20 cellular contexts compared by ENCODE assay signal in the genomic region with DNA sequence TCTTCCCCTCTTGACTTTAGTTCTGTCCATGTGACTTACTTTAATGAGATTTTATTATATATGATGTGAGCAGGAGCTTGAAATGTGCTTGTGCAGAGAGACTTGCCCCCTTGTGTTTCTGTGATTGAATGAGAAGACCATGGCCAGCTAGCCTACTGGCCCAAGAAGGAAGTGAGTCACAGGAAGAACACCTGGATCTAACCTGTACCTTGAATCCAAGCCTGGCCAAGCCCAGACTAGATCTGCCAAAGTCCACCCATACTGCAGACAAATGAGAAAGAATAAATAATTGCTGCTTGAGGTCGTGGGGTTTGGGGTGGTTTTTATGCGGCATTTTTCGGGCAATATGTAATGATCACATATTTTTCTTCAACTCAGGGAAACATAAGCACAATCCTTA. TPM values are rescaled to one million over a fixed set of nuclear protein-coding genes. Genes with fewer than 3 reads are reported as not detected.
A peak's percentile ranks its signal among the peaks of the same experiment; 100 is the strongest.
DNase-seq lines count a peak whose midpoint lies in the region; ATAC-seq and TF ChIP-seq lines count a peak whose summit lies in the region.
"Had no signal": no experiment of that assay in that cellular context is flagged by ENCODE, and none has a peak within 500 bp of the region (broad histone marks: within the 10 kb centered on the region; RNA-seq: fewer than 3 reads in every experiment).

No MANE protein-coding gene starts in this region.

- intact Hi-C loops in MCF 10A (cut with micrococcal nuclease) (no loop called here), breast epithelium (cut with DNase I; ENCODE audit: low total_unique reads) (no loop called here), left colon (cut with DNase I, micrococcal nuclease) (no loop called here)

- H3K27me3 Mint-ChIP-seq in MCF 10A (ENCODE audit: insufficient read depth, unreplicated experiment), result no peaks in the 10 kb centered on the region
- H3K27me3 Mint-ChIP-seq: CD4-positive, alpha-beta memory T cell; IgD-negative memory B cell had no signal

- H3K36me3 Mint-ChIP-seq in MCF 10A (ENCODE audit: insufficient read depth, unreplicated experiment), result no peaks in the 10 kb centered on the region
- H3K36me3 Mint-ChIP-seq: CD14-positive monocyte, IgD-negative memory B cell had no signal

- H3K36me3 ChIP-seq in breast epithelium (peaks cover 3% of the 10 kb centered on the region), RWPE2 (ENCODE audit: low read depth) (no peaks in the 10 kb centered on the region)
- H3K36me3 ChIP-seq: BLaER1, HAP-1 had no signal

- H3K27me3 ChIP-seq in breast epithelium (no peaks in the 10 kb centered on the region), RWPE2 (ENCODE audit: insufficient read depth, poor library complexity, severe bottlenecking) (no peaks in the 10 kb centered on the region)
- H3K27me3 ChIP-seq: BLaER1 had no signal

- no peaks in the 10 kb centered on the region for H3K9me3 Mint-ChIP-seq in MCF 10A (ENCODE audit: unreplicated experiment)
- H3K9me3 Mint-ChIP-seq: CD4-positive, alpha-beta memory T cell had no signal

- peak; percentile 16 for DNase-seq in MCF 10A (ENCODE audit: unreplicated experiment)
- DNase-seq in breast epithelium (ENCODE audit: low spot score in 2 of 2), result no peak
- no peak for DNase-seq in RWPE2 (ENCODE audit: low spot score)
- peak; percentile 42 for DNase-seq in epithelial cell of esophagus (ENCODE audit: low read depth)
- no peak for DNase-seq in left colon
- no peak for DNase-seq in foreskin fibroblast
- DNase-seq: 8988T; CD4-positive, alpha-beta memory T cell; DMS153; DND-41; EL; GM23248 had no signal

- no peak for TF ChIP-seq CTCF in MCF 10A (IDR thresholded peaks at IDR 0.05; ENCODE audit: unreplicated experiment)
- TF ChIP-seq CTCF in breast epithelium (IDR thresholded peaks at IDR 0.05), result no peak
- TF ChIP-seq CTCF in RWPE2 (IDR thresholded peaks at IDR 0.05; ENCODE audit: poor library complexity, severe bottlenecking), result no peak
- no peak for TF ChIP-seq CTCF in epithelial cell of esophagus (IDR thresholded peaks at IDR 0.05; ENCODE audit: insufficient read depth, low read depth, low read length, missing control alignments)
- no peak for TF ChIP-seq CTCF in foreskin fibroblast (IDR thresholded peaks at IDR 0.05; ENCODE audit: low read depth, low read length)

- H3K9me3 ChIP-seq in breast epithelium, result no peaks in the 10 kb centered on the region
- H3K9me3 ChIP-seq in RWPE2 (ENCODE audit: severe bottlenecking), result no peaks in the 10 kb centered on the region
- H3K9me3 ChIP-seq: BLaER1, HAP-1 had no signal

- H3K4me3 Mint-ChIP-seq in MCF 10A (ENCODE audit: unreplicated experiment), result no peak overlapping the region
- H3K4me3 Mint-ChIP-seq: CD14-positive monocyte; CD4-positive, alpha-beta memory T cell; IgD-negative memory B cell had no signal

- CTCF ChIA-PET in MCF 10A (lab: Yijun Ruan, JAX), result no interaction called here

- H3K4me3 ChIP-seq in breast epithelium (no peak overlapping the region), RWPE2 (ENCODE audit: severe bottlenecking) (no peak overlapping the region), epithelial cell of esophagus (ENCODE audit: low read length) (no peak overlapping the region), foreskin fibroblast (ENCODE audit: low read depth in 1 of 2, low read length in 2 of 2) (no peak overlapping the region)
- H3K4me3 ChIP-seq: BLaER1, GM12878, GM23248, HAP-1 had no signal

- no TSS peak for BruUV-seq in MCF 10A (replicated peaks; lab: Mats Ljungman, UMichigan)

- POLR2A ChIA-PET in MCF 10A (lab: Yijun Ruan, JAX), result no interaction called here

- ATAC-seq in RWPE2 (ENCODE audit: low read depth), result peak; percentile 55; the same call in 1 of the 3 replicates
- ATAC-seq in left colon, result peak; percentile 43
- no peak for ATAC-seq in GM18858 (IDR thresholded peaks at IDR 0.05; ENCODE audit: unreplicated experiment)
- no peak for ATAC-seq in HG02642 (IDR thresholded peaks at IDR 0.05; ENCODE audit: poor library complexity, unreplicated experiment)
- ATAC-seq: GM12878 had no signal

- TF ChIP-seq POLR2A in breast epithelium (IDR thresholded peaks at IDR 0.05), result no peak

- H3K4me1 ChIP-seq in breast epithelium, result no peaks in the 10 kb centered on the region
- H3K4me1 ChIP-seq in RWPE2 (ENCODE audit: insufficient read depth, poor library complexity, severe bottlenecking), result peaks cover 12% of the 10 kb centered on the region
- H3K4me1 ChIP-seq: HAP-1 had no signal

- no peak overlapping the region for H3K27ac ChIP-seq in breast epithelium
- H3K27ac ChIP-seq in RWPE2 (ENCODE audit: poor library complexity, severe bottlenecking), result peak overlapping the region; percentile 15
- H3K27ac ChIP-seq: BLaER1, GM23248, HL-60 had no signal

- peaks cover 4% of the 10 kb centered on the region for H3K4me1 Mint-ChIP-seq in MCF 10A (ENCODE audit: insufficient read depth, unreplicated experiment)

- no peak overlapping the region for H3K27ac Mint-ChIP-seq in MCF 10A (ENCODE audit: low read depth, unreplicated experiment)
- H3K27ac Mint-ChIP-seq: CD14-positive monocyte; CD4-positive, alpha-beta memory T cell; IgD-negative memory B cell had no signal

RNA-seq across cellular contexts. Expression of gene ABCA10, which starts 9.6 kb away (rescaled TPM):
- total RNA-seq in MCF 10A (2022) (18.3 and 24.7 TPM in 2 replicates), breast epithelium (10 to 100 TPM; 13.6 to 49.5 (median 16.1) TPM), left colon (1 to 10 TPM; 2.7 to 7.7 TPM)

Comparison
In these comparisons a context has a peak if more than half of its experiments do, and no peak if none do; other contexts are left out.
1. DNase-seq: peak in MCF 10A (single experiment) and epithelial cell of esophagus (single experiment); none in breast epithelium (0 of 2), RWPE2 (single experiment), left colon (0 of 2) and foreskin fibroblast (0 of 2).
2. ATAC-seq: peak in RWPE2 (single experiment) and left colon (single experiment); none in GM18858 (single experiment) and HG02642 (single experiment).